ENCODE assay signal across 10 cellular contexts in genomic region chr18:36149514-36150289, GRCh38. TPM values are rescaled to one million over a fixed set of nuclear protein-coding genes. Genes with fewer than 3 reads are reported as not detected.
A peak's percentile ranks its signal among the peaks of the same experiment; 100 is the strongest.
DNase-seq lines count a peak whose midpoint lies in the region; ATAC-seq, FAIRE-seq and TF ChIP-seq lines count a peak whose summit lies in the region.
"Had no signal": no experiment of that assay in that cellular context is flagged by ENCODE, and none has a peak within 500 bp of the region (broad histone marks: within the 10 kb centered on the region; RNA-seq: fewer than 3 reads in every experiment).

No MANE protein-coding gene starts in this region.

- no peaks in the 10 kb centered on the region for H3K9me3 Mint-ChIP-seq in IgD-negative memory B cell
- H3K9me3 Mint-ChIP-seq in T-helper 2 cell treated with Interferon-gamma antibody and Interleukin-4, amounts not matched to agents 5 μg/mL and 100 μg/mL, for 36 hours: no peaks in the 10 kb centered on the region
- H3K9me3 Mint-ChIP-seq: CD8-positive, alpha-beta T cell had no signal

- peak overlapping the region; percentile 10 to 82 (median 50) for H3K27ac Mint-ChIP-seq in IgD-negative memory B cell
- no peak overlapping the region for H3K27ac Mint-ChIP-seq in T-helper 2 cell treated with Interferon-gamma antibody and Interleukin-4, amounts not matched to agents 5 μg/mL and 100 μg/mL, for 36 hours
- H3K27ac Mint-ChIP-seq: CD8-positive, alpha-beta T cell had no signal

- ATAC-seq in GM19324 (IDR thresholded peaks at IDR 0.05; ENCODE audit: low FRiP score, unreplicated experiment): peak; percentile 88
- ATAC-seq in HG02840 (IDR thresholded peaks at IDR 0.05; ENCODE audit: low FRiP score, unreplicated experiment): peak; percentile 86
- ATAC-seq: CD8-positive, alpha-beta T cell had no signal

- H3K4me1 Mint-ChIP-seq in IgD-negative memory B cell: peaks cover 23 to 36% (median 32%) of the 10 kb centered on the region in 3 donors
- peaks cover 10% of the 10 kb centered on the region for H3K4me1 Mint-ChIP-seq in T-helper 2 cell treated with Interferon-gamma antibody and Interleukin-4, amounts not matched to agents 5 μg/mL and 100 μg/mL, for 36 hours (ENCODE audit: low read depth)

- FAIRE-seq in GM12891 (lab: Jason Lieb, UNC): peak; percentile 80

- DNase-seq in GM12891 (ENCODE audit: insufficient read length, low spot score): peak; percentile 25
- no peak for DNase-seq in stimulated activated CD4-positive, alpha-beta T cell treated with anti-CD3 and anti-CD28 coated beads, Interleukin-4, amount 100 ng/mL, for 24 hours
- no peak for DNase-seq in T-helper 2 cell treated with Interferon-gamma antibody and Interleukin-4, amounts not matched to agents 5 μg/mL and 100 μg/mL, for 36 hours (ENCODE audit: low spot score)
- DNase-seq in head of caudate nucleus: no peak
- no peak for DNase-seq in stimulated activated naive CD4-positive, alpha-beta T cell treated with Interleukin-2 at 50 U/mL for 16 hours (lab: John Stamatoyannopoulos, UW)
- DNase-seq: activated gamma-delta T cell treated with Interleukin-2 at 50 U/mL for 16 hours; CD8-positive, alpha-beta T cell had no signal

- peak overlapping the region; percentile 1 to 84 (median 42) for H3K4me3 Mint-ChIP-seq in IgD-negative memory B cell
- H3K4me3 Mint-ChIP-seq in T-helper 2 cell treated with Interferon-gamma antibody and Interleukin-4, amounts not matched to agents 5 μg/mL and 100 μg/mL, for 36 hours: no peak overlapping the region
- H3K4me3 Mint-ChIP-seq: CD8-positive, alpha-beta T cell had no signal

- no peaks in the 10 kb centered on the region for H3K27me3 Mint-ChIP-seq in IgD-negative memory B cell
- H3K27me3 Mint-ChIP-seq in T-helper 2 cell treated with Interferon-gamma antibody and Interleukin-4, amounts not matched to agents 5 μg/mL and 100 μg/mL, for 36 hours (ENCODE audit: low read depth): no peaks in the 10 kb centered on the region

- intact Hi-C loops in head of caudate nucleus (cut with DNase I): no loop called here

- H3K36me3 Mint-ChIP-seq in IgD-negative memory B cell: peaks cover 13% of the 10 kb centered on the region
- H3K36me3 Mint-ChIP-seq in T-helper 2 cell treated with Interferon-gamma antibody and Interleukin-4, amounts not matched to agents 5 μg/mL and 100 μg/mL, for 36 hours (ENCODE audit: low read depth): peaks cover 53% of the 10 kb centered on the region

- TF ChIP-seq POLR2A in GM12891 (IDR thresholded peaks at IDR 0.05; ENCODE audit: low read depth, low read length): 0 out of 2 replicates have a peak, but pooled peaks have one; percentile 5

TF ChIP-seq in GM12891, 5 proteins besides CTCF, POLR2A, EP300 and RAD21:
- no peak for TF ChIP-seq POU2F2 (IDR thresholded peaks at IDR 0.05; ENCODE audit: low read depth, low read length)
- TF ChIP-seq PAX5 (IDR thresholded peaks at IDR 0.05; ENCODE audit: insufficient read depth, low read length, severe bottlenecking): no peak
- no peak for TF ChIP-seq POLR2AphosphoS5 (IDR thresholded peaks at IDR 0.05; ENCODE audit: low read depth, low read length)
- peak; percentile 98 for TF ChIP-seq SPI1 (IDR thresholded peaks at IDR 0.05; ENCODE audit: low read depth, low read length)

RNA-seq across cellular contexts. Expression of gene ELP2, which starts 20.0 kb away (rescaled TPM):
- polyA plus RNA-seq in GM12891 (2012; ENCODE audit: low read depth, missing spikeins): 71.4 TPM
- 64.5 TPM for polyA plus RNA-seq in IgD-negative memory B cell

RNA-seq across cellular contexts. Expression of gene SLC39A6, which starts 20.6 kb away (rescaled TPM):
- 15.4 TPM for polyA plus RNA-seq in GM12891 (2012; ENCODE audit: low read depth, missing spikeins)
- polyA plus RNA-seq in IgD-negative memory B cell: 24.3 TPM

RNA-seq across cellular contexts. Expression of gene MOCOS, which starts 37.6 kb away (rescaled TPM):
- 0.94 TPM for polyA plus RNA-seq in GM12891 (2012; ENCODE audit: low read depth, missing spikeins)
- polyA plus RNA-seq in IgD-negative memory B cell: 0.13 TPM
